ENCODE assay signal across 8 cellular contexts in genomic region chr3:101780661-101781060, GRCh38. TPM values are rescaled to one million over a fixed set of nuclear protein-coding genes. Genes with fewer than 3 reads are reported as not detected.
A peak's percentile ranks its signal among the peaks of the same experiment; 100 is the strongest.
DNase-seq lines count a peak whose midpoint lies in the region; ATAC-seq lines count a peak whose summit lies in the region.

No MANE protein-coding gene starts in this region.

- peaks cover 24% of the 10 kb centered on the region for H3K36me3 ChIP-seq in CD4-positive, alpha-beta memory T cell (ENCODE audit: insufficient read depth, low read length)
- H3K36me3 ChIP-seq in Karpas-422 (ENCODE audit: insufficient read depth, low read length) = peaks cover 19% of the 10 kb centered on the region; the same call in 1 of the 2 replicates
- H3K36me3 ChIP-seq in naive thymus-derived CD4-positive, alpha-beta T cell (ENCODE audit: control insufficient read depth in 2 of 3, insufficient read depth in 3 of 3, low read length in 3 of 3) = peaks cover 0 to 9% (median 3%) of the 10 kb centered on the region in 3 experiments

- H3K27me3 ChIP-seq in CD4-positive, alpha-beta memory T cell (ENCODE audit: insufficient read depth, low read length) = no peaks in the 10 kb centered on the region
- H3K27me3 ChIP-seq in Karpas-422 (ENCODE audit: low read length) = no peaks in the 10 kb centered on the region
- no peaks in the 10 kb centered on the region for H3K27me3 ChIP-seq in naive thymus-derived CD4-positive, alpha-beta T cell (ENCODE audit: control insufficient read depth in 2 of 2, insufficient read depth in 2 of 2, low read length in 2 of 2)

- peaks cover 0 to 3% (median 0%) of the 10 kb centered on the region in 8 donors for H3K9me3 Mint-ChIP-seq in CD4-positive, alpha-beta memory T cell
- H3K9me3 Mint-ChIP-seq in naive thymus-derived CD4-positive, alpha-beta T cell = peaks cover 0 to 2% (median 0%) of the 10 kb centered on the region in 11 donors

- peak overlapping the region; percentile 91 for H3K4me2 ChIP-seq in Karpas-422 (ENCODE audit: low read depth, low read length, poor library complexity, severe bottlenecking)

- CTCF ChIA-PET in CD4-positive, alpha-beta memory T cell (lab: Charles Lee; ENCODE audit: partially characterized antibody) = interaction anchor here (2.3 kb wide), 1 partner anchor 56 kb away, joined by 19 read pairs; the partner anchor contains the start of gene CEP97
- CTCF ChIA-PET in naive thymus-derived CD4-positive, alpha-beta T cell (lab: Charles Lee) = interaction anchor here (1.3 kb wide), 1 partner anchor 13 kb away, joined by 3 read pairs; no protein-coding TSS in a partner anchor

- H3K36me3 Mint-ChIP-seq in CD4-positive, alpha-beta memory T cell = peaks cover 22 to 40% of the 10 kb centered on the region in 2 donors
- H3K36me3 Mint-ChIP-seq in naive thymus-derived CD4-positive, alpha-beta T cell = peaks cover 0 to 24% (median 20%) of the 10 kb centered on the region in 5 donors

- H3K27ac ChIP-seq in CD4-positive, alpha-beta memory T cell (ENCODE audit: low read depth, low read length) = peak overlapping the region; percentile 91
- no peak overlapping the region for H3K27ac ChIP-seq in Karpas-422 (ENCODE audit: low read length)
- peak overlapping the region; percentile 69 for H3K27ac ChIP-seq in caudate nucleus (ENCODE audit: low read depth, low read length)
- peak overlapping the region; percentile 88 for H3K27ac ChIP-seq in naive thymus-derived CD4-positive, alpha-beta T cell (ENCODE audit: low read depth, low read length)

- POLR2A ChIA-PET in CD4-positive, alpha-beta memory T cell (lab: Charles Lee; ENCODE audit: partially characterized antibody) = interaction anchor here (0.6 to 3.2 kb wide), 8 partner anchors 7 to 103 kb away, joined by 3 to 60 read pairs (median 20); partner anchors contain the start of genes CEP97, NFKBIZ and ZBTB11
- POLR2A ChIA-PET in naive thymus-derived CD4-positive, alpha-beta T cell (lab: Charles Lee) = interaction anchor here (0.8 to 1.5 kb wide), 4 partner anchors 12 to 94 kb away, joined by 3 to 5 read pairs (median 3); partner anchors contain the start of genes CEP97 and RPL24

- H3K27ac Mint-ChIP-seq in CD4-positive, alpha-beta memory T cell = peak overlapping the region in 6 of 7 donors; percentile 15 to 99 (median 98)
- peak overlapping the region in 8 of 9 donors; percentile 79 to 100 (median 99) for H3K27ac Mint-ChIP-seq in naive thymus-derived CD4-positive, alpha-beta T cell

- no peak for DNase-seq in CD4-positive, alpha-beta memory T cell
- no peak for DNase-seq in Karpas-422
- DNase-seq in caudate nucleus (lab: John Stamatoyannopoulos, UW) = peak in 17 of 61 donors; percentile 2 to 38 (median 9)
- no peak for DNase-seq in naive thymus-derived CD4-positive, alpha-beta T cell
- DNase-seq in middle frontal gyrus (ENCODE audit: extremely low spot score, low spot score) = no peak
- no peak for DNase-seq in NCI-H128 (lab: John Stamatoyannopoulos, UW; ENCODE audit: unreplicated experiment)

- H3K4me3 ChIP-seq in CD4-positive, alpha-beta memory T cell (ENCODE audit: low read length in 2 of 2) = no peak overlapping the region
- peak overlapping the region; percentile 99 for H3K4me3 ChIP-seq in Karpas-422 (ENCODE audit: low read length)
- H3K4me3 ChIP-seq in naive thymus-derived CD4-positive, alpha-beta T cell (ENCODE audit: low read length) = peak overlapping the region; percentile 60

- peak overlapping the region; percentile 84 for H3K9ac ChIP-seq in Karpas-422 (ENCODE audit: low read length)

- ATAC-seq in naive thymus-derived CD4-positive, alpha-beta T cell = no peak
- ATAC-seq in GM19463 (IDR thresholded peaks at IDR 0.05; ENCODE audit: unreplicated experiment) = no peak
- no peak for ATAC-seq in GM21576 (IDR thresholded peaks at IDR 0.05; ENCODE audit: unreplicated experiment)

- intact Hi-C loops in CD4-positive, alpha-beta memory T cell (cut with micrococcal nuclease) = no loop called here
- intact Hi-C loops in naive thymus-derived CD4-positive, alpha-beta T cell (cut with micrococcal nuclease) = no loop called here

- peaks cover 37% of the 10 kb centered on the region for H3K79me2 ChIP-seq in Karpas-422 (ENCODE audit: low read length)

- H3K4me3 Mint-ChIP-seq in CD4-positive, alpha-beta memory T cell = peak overlapping the region; percentile 89 to 98 (median 96)
- peak overlapping the region; percentile 89 to 99 (median 94) for H3K4me3 Mint-ChIP-seq in naive thymus-derived CD4-positive, alpha-beta T cell

- no peaks in the 10 kb centered on the region for H3K9me2 ChIP-seq in Karpas-422 (replicated peaks; ENCODE audit: insufficient read depth, low read length)

- H3K4me1 Mint-ChIP-seq in CD4-positive, alpha-beta memory T cell = peaks cover 47 to 72% (median 61%) of the 10 kb centered on the region in 4 donors
- peaks cover 34 to 76% (median 68%) of the 10 kb centered on the region in 7 donors for H3K4me1 Mint-ChIP-seq in naive thymus-derived CD4-positive, alpha-beta T cell

- no peaks in the 10 kb centered on the region for H3K9me3 ChIP-seq in CD4-positive, alpha-beta memory T cell (ENCODE audit: control insufficient read depth in 1 of 2, low read length in 2 of 2)
- no peaks in the 10 kb centered on the region for H3K9me3 ChIP-seq in Karpas-422 (ENCODE audit: low read length)
- H3K9me3 ChIP-seq in naive thymus-derived CD4-positive, alpha-beta T cell (ENCODE audit: control insufficient read depth in 2 of 3, low read length in 3 of 3) = no peaks in the 10 kb centered on the region

- peaks cover 2% of the 10 kb centered on the region; the same call in 1 of the 2 replicates for H4K20me1 ChIP-seq in Karpas-422 (ENCODE audit: insufficient read depth, low read depth, low read length)

- no peak overlapping the region for H2AFZ ChIP-seq in Karpas-422 (ENCODE audit: low read length)

- no peaks in the 10 kb centered on the region for H3K27me3 Mint-ChIP-seq in CD4-positive, alpha-beta memory T cell
- H3K27me3 Mint-ChIP-seq in naive thymus-derived CD4-positive, alpha-beta T cell = no peaks in the 10 kb centered on the region

- H3K4me1 ChIP-seq in CD4-positive, alpha-beta memory T cell (ENCODE audit: insufficient read depth, low read length) = peaks cover 64% of the 10 kb centered on the region
- peaks cover 37% of the 10 kb centered on the region for H3K4me1 ChIP-seq in Karpas-422 (ENCODE audit: low read length)
- H3K4me1 ChIP-seq in naive thymus-derived CD4-positive, alpha-beta T cell (ENCODE audit: control insufficient read depth in 2 of 2, insufficient read depth in 2 of 2, low read length in 2 of 2) = peaks cover 27 to 40% of the 10 kb centered on the region in 2 donors

RNA-seq across cellular contexts. Expression of gene NXPE3, which starts 1.6 kb away (rescaled TPM):
- total RNA-seq in CD4-positive, alpha-beta memory T cell = 10 to 100 TPM; 35.7 to 37.2 TPM
- polyA plus RNA-seq in CD4-positive, alpha-beta memory T cell = 10 to 100 TPM; 36.2 to 50.0 TPM
- total RNA-seq in Karpas-422 (2014; rRNA removed; shearing (Covaris generic); ENCODE audit: low replicate concordance) = 18.6 and 20.2 TPM in 2 replicates
- 10 to 100 TPM; 25.9 to 48.7 (median 35.5) TPM for total RNA-seq in naive thymus-derived CD4-positive, alpha-beta T cell
- polyA plus RNA-seq in naive thymus-derived CD4-positive, alpha-beta T cell = 10 to 100 TPM; 55.7 to 71.0 TPM

RNA-seq across cellular contexts. Expression of gene CEP97, which starts 56.2 kb away (rescaled TPM):
- 10 to 100 TPM; 14.8 to 16.8 TPM for total RNA-seq in CD4-positive, alpha-beta memory T cell
- 1 to 10 TPM; 3.7 to 5.1 TPM for polyA plus RNA-seq in CD4-positive, alpha-beta memory T cell
- 15.0 and 21.7 TPM in 2 replicates for total RNA-seq in Karpas-422 (2014; rRNA removed; shearing (Covaris generic); ENCODE audit: low replicate concordance)
- total RNA-seq in naive thymus-derived CD4-positive, alpha-beta T cell = 10 to 100 TPM in 3 of 5 experiments, 1 to 10 TPM in 2; 5.5 to 21.7 (median 10.9) TPM
- polyA plus RNA-seq in naive thymus-derived CD4-positive, alpha-beta T cell = 1 to 10 TPM; 3.4 to 3.8 TPM

Comparison
In these comparisons a context has a peak if more than half of its experiments do, and no peak if none do; other contexts are left out.
1. H3K4me3 ChIP-seq: peak in Karpas-422 (single experiment) and naive thymus-derived CD4-positive, alpha-beta T cell (single experiment); none in CD4-positive, alpha-beta memory T cell (0 of 2).